10 cellular contexts compared by ENCODE assay signal in the genomic region with DNA sequence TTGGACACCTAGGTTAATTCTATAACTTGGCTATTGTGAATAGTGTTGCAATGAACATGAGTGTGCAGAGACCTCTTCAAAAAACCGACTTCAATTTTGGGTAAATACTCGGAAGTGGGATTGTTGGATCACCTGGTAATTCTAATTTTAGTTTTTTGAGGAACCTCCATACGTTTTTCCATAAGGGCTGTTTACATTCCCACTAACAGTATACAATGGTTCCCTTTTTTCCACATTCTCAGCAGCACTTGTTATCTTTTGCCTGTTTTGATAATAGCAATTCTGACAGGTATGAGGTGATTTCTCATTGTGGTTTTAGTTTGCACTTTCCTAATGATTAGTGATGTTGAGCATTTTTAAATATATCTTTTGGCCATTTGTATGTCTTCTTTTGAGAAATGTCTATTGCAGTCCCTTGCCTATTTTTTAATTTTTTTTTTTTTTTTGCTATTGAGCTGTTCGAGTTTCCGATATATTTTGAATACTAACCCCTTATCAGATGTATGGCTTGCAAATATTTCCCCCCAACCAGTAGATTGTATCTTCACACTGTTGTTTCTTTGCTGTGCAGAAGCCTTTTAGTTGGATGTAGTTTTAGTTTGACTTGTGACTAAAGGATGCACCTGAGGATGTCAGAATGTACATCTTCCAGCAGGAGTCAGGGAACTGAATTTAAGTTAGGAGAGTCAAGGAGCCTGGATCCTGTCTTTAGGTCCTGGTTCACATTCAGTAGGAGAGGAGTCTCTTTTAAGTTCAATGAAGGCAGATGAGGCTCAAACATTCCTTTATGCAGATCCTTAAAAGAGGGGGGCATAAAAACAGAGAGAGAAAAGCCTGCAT.
DNase-seq lines count a peak whose midpoint lies in the region; ATAC-seq and TF ChIP-seq lines count a peak whose summit lies in the region.
"Had no signal": no experiment of that assay in that cellular context is flagged by ENCODE, and none has a peak within 500 bp of the region (broad histone marks: within the 10 kb centered on the region; RNA-seq: fewer than 3 reads in every experiment).

No MANE protein-coding gene starts in this region.

- H3K4me3 ChIP-seq in fibroblast of the aortic adventitia (ENCODE audit: low read depth, low read length) (no peak overlapping the region), prostate gland (no peak overlapping the region)
- H3K4me3 ChIP-seq: coronary artery had no signal

- peak; percentile 8 for DNase-seq in fibroblast of the aortic adventitia (ENCODE audit: low read depth)
- no peak for DNase-seq in dermis blood vessel endothelial cell
- DNase-seq in dedifferentiated amniotic fluid mesenchymal stem cell (ENCODE audit: extremely low spot score) = no peak
- no peak for DNase-seq in prostate gland (ENCODE audit: low spot score)
- DNase-seq in effector CD8-positive, alpha-beta T cell (lab: John Stamatoyannopoulos, UW) = no peak
- DNase-seq: kidney had no signal

- TF ChIP-seq POLR2A in prostate gland (IDR thresholded peaks at IDR 0.05) = no peak

- H3K4me1 ChIP-seq in prostate gland (replicated peaks) = no peaks in the 10 kb centered on the region

- H3K36me3 ChIP-seq in prostate gland = no peaks in the 10 kb centered on the region

- no peaks in the 10 kb centered on the region for H3K9me3 ChIP-seq in prostate gland

- TF ChIP-seq CTCF in fibroblast of the aortic adventitia (IDR thresholded peaks at IDR 0.05; ENCODE audit: insufficient read depth, low read length) = no peak
- no peak for TF ChIP-seq CTCF in prostate gland (IDR thresholded peaks at IDR 0.05)

- no peaks in the 10 kb centered on the region for H3K27me3 ChIP-seq in prostate gland (replicated peaks; ENCODE audit: insufficient read depth)

- ATAC-seq in GM18868 (IDR thresholded peaks at IDR 0.05; ENCODE audit: unreplicated experiment) (peak; percentile 35), GM21526 (IDR thresholded peaks at IDR 0.05; ENCODE audit: low FRiP score, unreplicated experiment) (peak; percentile 37), HG03175 (IDR thresholded peaks at IDR 0.05; ENCODE audit: unreplicated experiment) (peak; percentile 22)

- intact Hi-C loops in prostate gland (cut with DNase I) = loop anchor here (5.0 kb wide), 1 partner anchor 50 kb away; no protein-coding TSS in a partner anchor

- H3K27ac ChIP-seq in prostate gland = no peak overlapping the region
- H3K27ac ChIP-seq: coronary artery had no signal

- WGBS in prostate gland = 67% methylated on average over 5 of the region's 5 CpGs
